21 cellular contexts compared by ENCODE assay signal in the genomic region with DNA sequence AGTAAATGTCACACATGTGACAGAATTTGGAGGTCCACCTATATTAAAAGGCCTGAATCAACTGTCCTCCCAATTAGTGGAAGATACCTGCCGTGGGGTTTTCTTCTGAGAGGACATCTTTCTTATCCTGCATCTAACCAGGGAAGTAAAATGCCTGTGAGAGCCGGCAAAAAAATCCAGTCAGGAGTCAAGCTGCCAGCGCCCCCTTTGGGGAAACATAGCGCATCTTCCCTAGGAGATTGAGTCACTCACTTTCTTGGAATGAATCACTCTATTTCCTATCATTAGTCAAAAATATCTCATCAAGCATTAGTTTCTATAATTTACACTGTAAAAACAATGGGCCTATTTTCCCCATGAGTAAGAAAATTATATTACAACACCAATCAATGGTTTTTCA.
DNase-seq lines count a peak whose midpoint lies in the region; ATAC-seq, FAIRE-seq and TF ChIP-seq lines count a peak whose summit lies in the region.
"Had no signal": no experiment of that assay in that cellular context is flagged by ENCODE, and none has a peak within 500 bp of the region (broad histone marks: within the 10 kb centered on the region; RNA-seq: fewer than 3 reads in every experiment).

No MANE protein-coding gene starts in this region.

- ATAC-seq in IMR-90 (ENCODE audit: low read depth) (no peak), GM19035 (IDR thresholded peaks at IDR 0.05; ENCODE audit: unreplicated experiment) (no peak)
- ATAC-seq: activated T-cell treated with anti-CD3 and anti-CD28 coated beads, Interleukin-2, amount 50 U/mL, for 4 hours; T-cell had no signal

- H3K27me3 ChIP-seq in IMR-90 (ENCODE audit: control insufficient read depth, insufficient read depth, low read length) (peaks cover 2% of the 10 kb centered on the region; the same call in 1 of the 2 replicates), bronchial epithelial cell (ENCODE audit: control insufficient read depth, insufficient read depth, low read length) (no peaks in the 10 kb centered on the region), testis (no peaks in the 10 kb centered on the region)
- H3K27me3 ChIP-seq: ovary, suprapubic skin had no signal

- H3K79me1 ChIP-seq in IMR-90 (ENCODE audit: low read depth in 1 of 2, low read length in 2 of 2): no peaks in the 10 kb centered on the region

- TF ChIP-seq CTCF in C4-2B (conservative IDR thresholded peaks at IDR 0.05): peak; percentile 11; the same call in 1 of the 2 replicates
- TF ChIP-seq CTCF in IMR-90 (conservative IDR thresholded peaks at IDR 0.05; ENCODE audit: low read depth, low read length): 0 out of 2 replicates have a peak, but pooled peaks have one; percentile 24
- TF ChIP-seq CTCF in bronchial epithelial cell (IDR thresholded peaks at IDR 0.05; ENCODE audit: insufficient read depth, low read length, severe bottlenecking): no peak
- TF ChIP-seq CTCF in testis (IDR thresholded peaks at IDR 0.05): no peak

- no peak overlapping the region for H2BK5ac ChIP-seq in IMR-90 (ENCODE audit: low read depth, low read length, poor library complexity, severe bottlenecking)

- no peaks in the 10 kb centered on the region for H4K20me1 ChIP-seq in IMR-90 (ENCODE audit: insufficient read depth, low read length)

- no peak overlapping the region for H2BK20ac ChIP-seq in IMR-90 (ENCODE audit: low read depth, low read length)

- H3K9me3 ChIP-seq in IMR-90 (ENCODE audit: control insufficient read depth, insufficient read depth, low read length) (no peaks in the 10 kb centered on the region), testis (no peaks in the 10 kb centered on the region)
- H3K9me3 ChIP-seq: ovary, suprapubic skin had no signal

- no peak overlapping the region for H3K4me3 ChIP-seq in IMR-90 (ENCODE audit: insufficient read depth, low read depth, low read length)
- no peak overlapping the region for H3K4me3 ChIP-seq in bronchial epithelial cell (ENCODE audit: low read depth, low read length)
- H3K4me3 ChIP-seq in testis: no peak overlapping the region
- H3K4me3 ChIP-seq: ovary, suprapubic skin had no signal

- no peak overlapping the region for H3K56ac ChIP-seq in IMR-90 (ENCODE audit: extremely low read depth, insufficient read depth, low read length)

- no peak overlapping the region for H2BK120ac ChIP-seq in IMR-90 (ENCODE audit: low read depth, low read length)

- no peak overlapping the region for H3K4me2 ChIP-seq in IMR-90 (ENCODE audit: low read depth, low read length)

- POLR2A ChIA-PET in IMR-90 (lab: Charles Lee; ENCODE audit: unreplicated experiment): no interaction called here

- no peak overlapping the region for H2AFZ ChIP-seq in IMR-90 (replicated peaks; ENCODE audit: low read length, poor library complexity)

- H3K36me3 ChIP-seq in IMR-90 (ENCODE audit: control insufficient read depth, insufficient read depth, low read length) (no peaks in the 10 kb centered on the region), bronchial epithelial cell (ENCODE audit: control insufficient read depth, insufficient read depth, low read length) (no peaks in the 10 kb centered on the region), testis (ENCODE audit: low read depth, missing control alignments) (no peaks in the 10 kb centered on the region)
- H3K36me3 ChIP-seq: ovary, suprapubic skin had no signal

- H3K9me1 ChIP-seq in IMR-90 (ENCODE audit: insufficient read depth, low read length): no peaks in the 10 kb centered on the region

- H2BK15ac ChIP-seq in IMR-90 (ENCODE audit: low read depth, low read length): no peak overlapping the region

- in situ Hi-C loops in IMR-90 (cut with MboI; ENCODE audit: low sequenced_read_pairs): loop anchor here (25.0 kb wide), 1 partner anchor 306 kb away; no protein-coding TSS in a partner anchor

- H4K5ac ChIP-seq in IMR-90 (ENCODE audit: low read depth, low read length): no peak overlapping the region

- dilution Hi-C loops in IMR-90 (cut with HindIII; ENCODE audit: low sequenced_read_pairs, unreplicated experiment): no loop called here

- intact Hi-C loops in IMR-90 (cut with micrococcal nuclease): no loop called here
- intact Hi-C loops in testis (cut with DNase I; ENCODE audit: low total_unique reads): no loop called here

- TF ChIP-seq RAD21 in IMR-90 (IDR thresholded peaks at IDR 0.05; ENCODE audit: low read length): no peak

- no TSS peak for BruUV-seq in IMR-90 (replicated peaks; lab: Mats Ljungman, UMichigan)

- H4K8ac ChIP-seq in IMR-90 (ENCODE audit: low read depth in 2 of 2, low read length in 2 of 2): no peak overlapping the region

- no peaks in the 10 kb centered on the region for H3K4me1 ChIP-seq in IMR-90 (ENCODE audit: control insufficient read depth, insufficient read depth, low read length)
- no peaks in the 10 kb centered on the region for H3K4me1 ChIP-seq in testis

- no peak for TF ChIP-seq POLR2A in IMR-90 (IDR thresholded peaks at IDR 0.05; ENCODE audit: low read depth, low read length)
- no peak for TF ChIP-seq POLR2A in testis (IDR thresholded peaks at IDR 0.05)

- H2AK9ac ChIP-seq in IMR-90 (replicated peaks; ENCODE audit: low read depth, low read length, poor library complexity): no peak overlapping the region

- H3K18ac ChIP-seq in IMR-90 (ENCODE audit: low read depth, low read length): no peak overlapping the region

- H3K14ac ChIP-seq in IMR-90 (replicated peaks; ENCODE audit: low read depth, low read length): no peak overlapping the region

- no peak overlapping the region for H3K27ac ChIP-seq in C4-2B
- no peak overlapping the region for H3K27ac ChIP-seq in IMR-90 (ENCODE audit: insufficient read depth, low read length)
- no peak overlapping the region for H3K27ac ChIP-seq in testis
- H3K27ac ChIP-seq: ovary, suprapubic skin had no signal

- DNase-seq in IMR-90 (peak; percentile 27), bronchial epithelial cell (ENCODE audit: low read depth) (peak; percentile 23), kidney tubule cell (ENCODE audit: low spot score) (peak; percentile 16), COR-L47 (lab: John Stamatoyannopoulos, UW) (no peak), testis (no peak)
- no peak for DNase-seq in central memory CD4-positive, alpha-beta T cell
- DNase-seq: activated CD4-positive, alpha-beta memory T cell treated with anti-CD3 and anti-CD28 coated beads, Interleukin-2, amount 10 ng/mL, durations not matched to agents 7 days and 5 days; activated naive CD8-positive, alpha-beta T cell treated with anti-CD3 and anti-CD28 coated beads, Interleukin-2, amount 10 ng/mL, durations not matched to agents 7 days and 5 days; activated T-cell treated with anti-CD3 and anti-CD28 coated beads, Interleukin-2, amount 50 U/mL, for 4 hours; GF-D8; Kasumi-1; NCI-H1417; NCI-H82; ovary; RPMI8226; stimulated activated CD4-positive, alpha-beta T cell treated with anti-CD3 and anti-CD28 coated beads, Interleukin-2, amount 100 ng/mL, for 48 hours; T-cell had no signal

- H4K91ac ChIP-seq in IMR-90 (ENCODE audit: insufficient read depth, low read depth, low read length): no peak overlapping the region

- no peak overlapping the region for H3K23ac ChIP-seq in IMR-90 (ENCODE audit: low read depth, low read length)

- CTCF ChIA-PET in IMR-90 (lab: Yijun Ruan, JAX): no interaction called here

- FAIRE-seq in bronchial epithelial cell (lab: Jason Lieb, UNC): no peak
- FAIRE-seq: endometrium had no signal

- H3K9ac ChIP-seq in IMR-90 (ENCODE audit: low read depth, low read length): no peak overlapping the region

- no CpG with 5 or more reads among the region's 4 CpGs for WGBS in IMR-90 (ENCODE audit: extremely low coverage in 2 of 2, insufficient read length in 1 of 2), 2 experiments
- WGBS in testis, 2 donors: 91 to 96% methylated on average over 4 of the region's 4 CpGs

- no peak overlapping the region for H2AK5ac ChIP-seq in IMR-90 (ENCODE audit: low read depth, low read length)

- H3K4ac ChIP-seq in IMR-90 (ENCODE audit: low read depth, low read length): no peak overlapping the region

TF ChIP-seq in IMR-90, 13 proteins besides CTCF, POLR2A, EP300 and RAD21:
- TF ChIP-seq BHLHE40 (IDR thresholded peaks at IDR 0.05; ENCODE audit: low read depth, low read length): no peak
- TF ChIP-seq, protein P1, sequence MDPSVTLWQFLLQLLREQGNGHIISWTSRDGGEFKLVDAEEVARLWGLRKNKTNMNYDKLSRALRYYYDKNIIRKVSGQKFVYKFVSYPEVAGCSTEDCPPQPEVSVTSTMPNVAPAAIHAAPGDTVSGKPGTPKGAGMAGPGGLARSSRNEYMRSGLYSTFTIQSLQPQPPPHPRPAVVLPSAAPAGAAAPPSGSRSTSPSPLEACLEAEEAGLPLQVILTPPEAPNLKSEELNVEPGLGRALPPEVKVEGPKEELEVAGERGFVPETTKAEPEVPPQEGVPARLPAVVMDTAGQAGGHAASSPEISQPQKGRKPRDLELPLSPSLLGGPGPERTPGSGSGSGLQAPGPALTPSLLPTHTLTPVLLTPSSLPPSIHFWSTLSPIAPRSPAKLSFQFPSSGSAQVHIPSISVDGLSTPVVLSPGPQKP (IDR thresholded peaks at IDR 0.05; ENCODE audit: borderline replicate concordance, low read depth, low read length): no peak
- TF ChIP-seq CEBPB (IDR thresholded peaks at IDR 0.05; ENCODE audit: low read depth, low read length): no peak
- TF ChIP-seq USF2 (IDR thresholded peaks at IDR 0.05; ENCODE audit: low read depth, low read length): no peak
- TF ChIP-seq FOS (IDR thresholded peaks at IDR 0.05; ENCODE audit: low read depth, low read length): no peak
- no peak for TF ChIP-seq CHD1 (IDR thresholded peaks at IDR 0.05; ENCODE audit: low read depth, low read length)
TF ChIP-seq in IMR-90: peak in this region for 0.

Comparison
In these comparisons a context has a peak if more than half of its experiments do, and no peak if none do; other contexts are left out.
1. CTCF ChIP-seq: peak in C4-2B (single experiment) and IMR-90 (single experiment); none in bronchial epithelial cell (single experiment) and testis (0 of 3).
2. DNase-seq: peak in IMR-90 (single experiment), bronchial epithelial cell (single experiment) and kidney tubule cell (single experiment); none in COR-L47 (single experiment), testis (single experiment) and central memory CD4-positive, alpha-beta T cell (single experiment).